Comparison of ENCODE assay signal across 26 cellular contexts in the genomic region with DNA sequence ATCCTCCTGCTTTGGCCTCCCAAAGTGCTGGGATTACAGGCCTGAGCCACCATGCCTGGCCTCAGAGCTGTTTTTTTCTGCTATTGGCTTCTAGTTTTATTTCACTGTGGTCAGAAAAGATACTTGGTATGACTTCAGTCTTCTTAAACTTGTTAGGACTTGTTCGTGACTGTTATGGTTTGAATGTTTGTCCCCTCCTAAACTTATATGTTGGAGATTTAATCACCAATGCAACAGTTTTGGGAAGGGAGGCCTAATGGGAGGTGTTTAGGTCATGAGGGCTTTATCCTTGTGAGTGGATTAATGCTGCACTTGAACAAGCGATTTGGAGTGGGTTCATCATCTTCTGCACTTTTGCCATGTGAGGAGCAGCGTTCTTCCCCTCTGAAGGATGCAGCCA.
"Had no signal": no experiment of that assay in that cellular context is flagged by ENCODE, and none has a peak within 500 bp of the region (broad histone marks: within the 10 kb centered on the region; RNA-seq: fewer than 3 reads in every experiment).

No MANE protein-coding gene starts in this region.

- H3K4me3 ChIP-seq: adrenal gland, SJCRH30 had no signal

- H3K27ac Mint-ChIP-seq: activated CD4-positive, alpha-beta T cell treated with anti-CD3 and anti-CD28 coated beads for 36 hours; activated CD8-positive, alpha-beta T cell treated with anti-CD3 and anti-CD28 coated beads for 36 hours; activated naive CD8-positive, alpha-beta T cell treated with anti-CD3 and anti-CD28 coated beads, Interleukin-2, amount 10 ng/mL, durations not matched to agents 7 days and 5 days; activated T-cell treated with anti-CD3 and anti-CD28 coated beads, Interleukin-2, amount 50 U/mL, for 72 hours had no signal

- H3K27ac ChIP-seq: adrenal gland, SJCRH30, WERI-Rb-1 had no signal

- H3K9ac ChIP-seq: SK-N-SH had no signal

- H3K27me3 ChIP-seq: adrenal gland, SJCRH30 had no signal

- DNase-seq: activated CD4-positive, alpha-beta T cell treated with anti-CD3 and anti-CD28 coated beads for 36 hours; activated CD8-positive, alpha-beta memory T cell treated with anti-CD3 and anti-CD28 coated beads, Interleukin-2, amount 50 U/mL, for 4 hours; activated CD8-positive, alpha-beta T cell treated with anti-CD3 and anti-CD28 coated beads for 36 hours; activated naive CD4-positive, alpha-beta T cell treated with anti-CD3 and anti-CD28 coated beads, Interleukin-2, amount 50 U/mL, for 16 hours; activated naive CD8-positive, alpha-beta T cell treated with anti-CD3 and anti-CD28 coated beads, Interleukin-2, amount 10 ng/mL, durations not matched to agents 7 days and 5 days; activated T-cell treated with anti-CD3 and anti-CD28 coated beads, Interleukin-2, amount 50 U/mL, for 72 hours; anterior cingulate cortex; central memory CD4-positive, alpha-beta T cell; KG1; MM.1S; NCI-H1105 treated with DMSO at 0.1 percent for 48 hours; NCI-H1436 treated with DMSO at 0.1 percent for 48 hours; NCI-H2029; NCI-H345; NCI-H510A treated with DMSO at 0.1 percent for 48 hours; NCI-H69; NK-92 treated with Interleukin-12 subunit alpha and Interleukin-12 subunit beta, amount 100 ng/mL, for 24 hours; OCI-M1; Right ventricle myocardium superior; RPMI8226; SJCRH30; SK-N-SH; T-helper 1 cell; WERI-Rb-1 had no signal

- H3K4me3 Mint-ChIP-seq: activated CD4-positive, alpha-beta T cell treated with anti-CD3 and anti-CD28 coated beads for 36 hours; activated CD8-positive, alpha-beta T cell treated with anti-CD3 and anti-CD28 coated beads for 36 hours; activated naive CD8-positive, alpha-beta T cell treated with anti-CD3 and anti-CD28 coated beads, Interleukin-2, amount 10 ng/mL, durations not matched to agents 7 days and 5 days; activated T-cell treated with anti-CD3 and anti-CD28 coated beads, Interleukin-2, amount 50 U/mL, for 72 hours had no signal

- H3K9me3 ChIP-seq: adrenal gland, SK-N-SH had no signal

- H3K4me2 ChIP-seq: SK-N-SH had no signal

- H3K27me3 Mint-ChIP-seq: activated CD4-positive, alpha-beta T cell treated with anti-CD3 and anti-CD28 coated beads for 36 hours; activated CD8-positive, alpha-beta T cell treated with anti-CD3 and anti-CD28 coated beads for 36 hours had no signal

- H3K36me3 ChIP-seq: adrenal gland, SJCRH30, WERI-Rb-1 had no signal

- ATAC-seq: activated CD4-positive, alpha-beta T cell treated with anti-CD3 and anti-CD28 coated beads for 36 hours; activated CD8-positive, alpha-beta T cell treated with anti-CD3 and anti-CD28 coated beads for 36 hours; activated T-cell treated with anti-CD3 and anti-CD28 coated beads, Interleukin-2, amount 50 U/mL, for 72 hours; Panc1 had no signal

- H3K4me1 Mint-ChIP-seq: activated CD4-positive, alpha-beta T cell treated with anti-CD3 and anti-CD28 coated beads for 36 hours; activated naive CD8-positive, alpha-beta T cell treated with anti-CD3 and anti-CD28 coated beads, Interleukin-2, amount 10 ng/mL, durations not matched to agents 7 days and 5 days had no signal
